In the genomic region with DNA sequence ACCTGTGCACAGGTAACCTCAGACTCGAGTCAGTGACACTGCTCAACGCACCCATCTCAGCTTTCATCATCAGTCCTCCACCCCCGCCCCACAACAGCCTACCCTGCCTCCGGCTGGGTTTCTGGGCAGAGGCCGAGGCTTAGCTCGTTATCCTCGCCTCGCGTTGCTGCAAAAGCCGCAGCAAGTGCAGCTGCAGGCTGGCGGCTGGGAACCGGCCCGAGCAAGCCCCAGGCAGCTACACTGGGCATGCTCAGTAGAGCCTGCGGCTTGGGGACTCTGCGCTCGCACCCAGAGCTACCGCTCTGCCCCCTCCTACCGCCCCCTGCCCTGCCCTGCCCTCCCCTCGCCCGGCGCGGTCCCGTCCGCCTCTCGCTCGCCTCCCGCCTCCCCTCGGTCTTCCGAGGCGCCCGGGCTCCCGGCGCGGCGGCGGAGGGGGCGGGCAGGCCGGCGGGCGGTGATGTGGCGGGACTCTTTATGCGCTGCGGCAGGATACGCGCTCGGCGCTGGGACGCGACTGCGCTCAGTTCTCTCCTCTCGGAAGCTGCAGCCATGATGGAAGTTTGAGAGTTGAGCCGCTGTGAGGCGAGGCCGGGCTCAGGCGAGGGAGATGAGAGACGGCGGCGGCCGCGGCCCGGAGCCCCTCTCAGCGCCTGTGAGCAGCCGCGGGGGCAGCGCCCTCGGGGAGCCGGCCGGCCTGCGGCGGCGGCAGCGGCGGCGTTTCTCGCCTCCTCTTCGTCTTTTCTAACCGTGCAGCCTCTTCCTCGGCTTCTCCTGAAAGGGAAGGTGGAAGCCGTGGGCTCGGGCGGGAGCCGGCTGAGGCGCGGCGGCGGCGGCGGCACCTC, we compare ENCODE assay signal across 1 cellular context.
A peak's percentile ranks its signal among the peaks of the same experiment; 100 is the strongest.
TF ChIP-seq lines count a peak whose summit lies in the region.

A gene with protein sequence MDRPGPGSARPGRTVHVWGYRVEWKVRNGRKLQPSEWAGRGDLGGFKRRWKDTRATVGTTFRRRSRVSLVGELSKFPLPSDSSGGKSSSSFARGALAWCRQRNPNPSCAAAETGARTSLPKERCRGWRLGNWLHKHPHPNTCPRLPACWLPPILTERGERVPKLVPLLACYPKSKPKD (minus strand): TSS at position 432 of the 842 bp plus-strand sequence. CDS start 1,046 bp downstream, outside the sequence.
A gene (plus strand): TSS at position 524 of the 842 bp plus-strand sequence. CDS start 845 bp downstream, outside the sequence.

TF ChIP-seq in HepG2, 621 proteins besides CTCF, POLR2A, EP300 and RAD21 (continued from another document and continues in another):
- TF ChIP-seq, protein P1, sequence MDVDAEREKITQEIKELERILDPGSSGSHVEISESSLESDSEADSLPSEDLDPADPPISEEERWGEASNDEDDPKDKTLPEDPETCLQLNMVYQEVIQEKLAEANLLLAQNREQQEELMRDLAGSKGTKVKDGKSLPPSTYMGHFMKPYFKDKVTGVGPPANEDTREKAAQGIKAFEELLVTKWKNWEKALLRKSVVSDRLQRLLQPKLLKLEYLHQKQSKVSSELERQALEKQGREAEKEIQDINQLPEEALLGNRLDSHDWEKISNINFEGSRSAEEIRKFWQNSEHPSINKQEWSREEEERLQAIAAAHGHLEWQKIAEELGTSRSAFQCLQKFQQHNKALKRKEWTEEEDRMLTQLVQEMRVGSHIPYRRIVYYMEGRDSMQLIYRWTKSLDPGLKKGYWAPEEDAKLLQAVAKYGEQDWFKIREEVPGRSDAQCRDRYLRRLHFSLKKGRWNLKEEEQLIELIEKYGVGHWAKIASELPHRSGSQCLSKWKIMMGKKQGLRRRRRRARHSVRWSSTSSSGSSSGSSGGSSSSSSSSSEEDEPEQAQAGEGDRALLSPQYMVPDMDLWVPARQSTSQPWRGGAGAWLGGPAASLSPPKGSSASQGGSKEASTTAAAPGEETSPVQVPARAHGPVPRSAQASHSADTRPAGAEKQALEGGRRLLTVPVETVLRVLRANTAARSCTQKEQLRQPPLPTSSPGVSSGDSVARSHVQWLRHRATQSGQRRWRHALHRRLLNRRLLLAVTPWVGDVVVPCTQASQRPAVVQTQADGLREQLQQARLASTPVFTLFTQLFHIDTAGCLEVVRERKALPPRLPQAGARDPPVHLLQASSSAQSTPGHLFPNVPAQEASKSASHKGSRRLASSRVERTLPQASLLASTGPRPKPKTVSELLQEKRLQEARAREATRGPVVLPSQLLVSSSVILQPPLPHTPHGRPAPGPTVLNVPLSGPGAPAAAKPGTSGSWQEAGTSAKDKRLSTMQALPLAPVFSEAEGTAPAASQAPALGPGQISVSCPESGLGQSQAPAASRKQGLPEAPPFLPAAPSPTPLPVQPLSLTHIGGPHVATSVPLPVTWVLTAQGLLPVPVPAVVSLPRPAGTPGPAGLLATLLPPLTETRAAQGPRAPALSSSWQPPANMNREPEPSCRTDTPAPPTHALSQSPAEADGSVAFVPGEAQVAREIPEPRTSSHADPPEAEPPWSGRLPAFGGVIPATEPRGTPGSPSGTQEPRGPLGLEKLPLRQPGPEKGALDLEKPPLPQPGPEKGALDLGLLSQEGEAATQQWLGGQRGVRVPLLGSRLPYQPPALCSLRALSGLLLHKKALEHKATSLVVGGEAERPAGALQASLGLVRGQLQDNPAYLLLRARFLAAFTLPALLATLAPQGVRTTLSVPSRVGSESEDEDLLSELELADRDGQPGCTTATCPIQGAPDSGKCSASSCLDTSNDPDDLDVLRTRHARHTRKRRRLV (CRISPR knock-in tag; IDR thresholded peaks at IDR 0.05) = no peak
- TF ChIP-seq, protein P2, sequence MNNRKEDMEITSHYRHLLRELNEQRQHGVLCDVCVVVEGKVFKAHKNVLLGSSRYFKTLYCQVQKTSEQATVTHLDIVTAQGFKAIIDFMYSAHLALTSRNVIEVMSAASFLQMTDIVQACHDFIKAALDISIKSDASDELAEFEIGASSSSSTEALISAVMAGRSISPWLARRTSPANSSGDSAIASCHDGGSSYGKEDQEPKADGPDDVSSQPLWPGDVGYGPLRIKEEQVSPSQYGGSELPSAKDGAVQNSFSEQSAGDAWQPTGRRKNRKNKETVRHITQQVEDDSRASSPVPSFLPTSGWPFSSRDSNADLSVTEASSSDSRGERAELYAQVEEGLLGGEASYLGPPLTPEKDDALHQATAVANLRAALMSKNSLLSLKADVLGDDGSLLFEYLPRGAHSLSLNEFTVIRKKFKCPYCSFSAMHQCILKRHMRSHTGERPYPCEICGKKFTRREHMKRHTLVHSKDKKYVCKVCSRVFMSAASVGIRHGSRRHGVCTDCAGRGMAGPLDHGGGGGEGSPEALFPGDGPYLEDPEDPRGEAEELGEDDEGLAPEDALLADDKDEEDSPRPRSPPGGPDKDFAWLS (CRISPR knock-in tag; IDR thresholded peaks at IDR 0.05; ENCODE audit: borderline replicate concordance) = no peak
- TF ChIP-seq, protein P3, sequence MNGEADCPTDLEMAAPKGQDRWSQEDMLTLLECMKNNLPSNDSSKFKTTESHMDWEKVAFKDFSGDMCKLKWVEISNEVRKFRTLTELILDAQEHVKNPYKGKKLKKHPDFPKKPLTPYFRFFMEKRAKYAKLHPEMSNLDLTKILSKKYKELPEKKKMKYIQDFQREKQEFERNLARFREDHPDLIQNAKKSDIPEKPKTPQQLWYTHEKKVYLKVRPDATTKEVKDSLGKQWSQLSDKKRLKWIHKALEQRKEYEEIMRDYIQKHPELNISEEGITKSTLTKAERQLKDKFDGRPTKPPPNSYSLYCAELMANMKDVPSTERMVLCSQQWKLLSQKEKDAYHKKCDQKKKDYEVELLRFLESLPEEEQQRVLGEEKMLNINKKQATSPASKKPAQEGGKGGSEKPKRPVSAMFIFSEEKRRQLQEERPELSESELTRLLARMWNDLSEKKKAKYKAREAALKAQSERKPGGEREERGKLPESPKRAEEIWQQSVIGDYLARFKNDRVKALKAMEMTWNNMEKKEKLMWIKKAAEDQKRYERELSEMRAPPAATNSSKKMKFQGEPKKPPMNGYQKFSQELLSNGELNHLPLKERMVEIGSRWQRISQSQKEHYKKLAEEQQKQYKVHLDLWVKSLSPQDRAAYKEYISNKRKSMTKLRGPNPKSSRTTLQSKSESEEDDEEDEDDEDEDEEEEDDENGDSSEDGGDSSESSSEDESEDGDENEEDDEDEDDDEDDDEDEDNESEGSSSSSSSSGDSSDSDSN (CRISPR knock-in tag; IDR thresholded peaks at IDR 0.05) = peak; percentile 89
- TF ChIP-seq, protein P4, sequence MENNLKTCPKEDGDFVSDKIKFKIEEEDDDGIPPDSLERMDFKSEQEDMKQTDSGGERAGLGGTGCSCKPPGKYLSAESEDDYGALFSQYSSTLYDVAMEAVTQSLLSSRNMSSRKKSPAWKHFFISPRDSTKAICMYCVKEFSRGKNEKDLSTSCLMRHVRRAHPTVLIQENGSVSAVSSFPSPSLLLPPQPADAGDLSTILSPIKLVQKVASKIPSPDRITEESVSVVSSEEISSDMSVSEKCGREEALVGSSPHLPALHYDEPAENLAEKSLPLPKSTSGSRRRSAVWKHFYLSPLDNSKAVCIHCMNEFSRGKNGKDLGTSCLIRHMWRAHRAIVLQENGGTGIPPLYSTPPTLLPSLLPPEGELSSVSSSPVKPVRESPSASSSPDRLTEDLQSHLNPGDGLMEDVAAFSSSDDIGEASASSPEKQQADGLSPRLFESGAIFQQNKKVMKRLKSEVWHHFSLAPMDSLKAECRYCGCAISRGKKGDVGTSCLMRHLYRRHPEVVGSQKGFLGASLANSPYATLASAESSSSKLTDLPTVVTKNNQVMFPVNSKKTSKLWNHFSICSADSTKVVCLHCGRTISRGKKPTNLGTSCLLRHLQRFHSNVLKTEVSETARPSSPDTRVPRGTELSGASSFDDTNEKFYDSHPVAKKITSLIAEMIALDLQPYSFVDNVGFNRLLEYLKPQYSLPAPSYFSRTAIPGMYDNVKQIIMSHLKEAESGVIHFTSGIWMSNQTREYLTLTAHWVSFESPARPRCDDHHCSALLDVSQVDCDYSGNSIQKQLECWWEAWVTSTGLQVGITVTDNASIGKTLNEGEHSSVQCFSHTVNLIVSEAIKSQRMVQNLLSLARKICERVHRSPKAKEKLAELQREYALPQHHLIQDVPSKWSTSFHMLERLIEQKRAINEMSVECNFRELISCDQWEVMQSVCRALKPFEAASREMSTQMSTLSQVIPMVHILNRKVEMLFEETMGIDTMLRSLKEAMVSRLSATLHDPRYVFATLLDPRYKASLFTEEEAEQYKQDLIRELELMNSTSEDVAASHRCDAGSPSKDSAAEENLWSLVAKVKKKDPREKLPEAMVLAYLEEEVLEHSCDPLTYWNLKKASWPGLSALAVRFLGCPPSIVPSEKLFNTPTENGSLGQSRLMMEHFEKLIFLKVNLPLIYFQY (CRISPR knock-in tag; IDR thresholded peaks at IDR 0.05; ENCODE audit: borderline replicate concordance) = peak; percentile 49; the same call in 1 of the 2 replicates
- TF ChIP-seq, protein P5, sequence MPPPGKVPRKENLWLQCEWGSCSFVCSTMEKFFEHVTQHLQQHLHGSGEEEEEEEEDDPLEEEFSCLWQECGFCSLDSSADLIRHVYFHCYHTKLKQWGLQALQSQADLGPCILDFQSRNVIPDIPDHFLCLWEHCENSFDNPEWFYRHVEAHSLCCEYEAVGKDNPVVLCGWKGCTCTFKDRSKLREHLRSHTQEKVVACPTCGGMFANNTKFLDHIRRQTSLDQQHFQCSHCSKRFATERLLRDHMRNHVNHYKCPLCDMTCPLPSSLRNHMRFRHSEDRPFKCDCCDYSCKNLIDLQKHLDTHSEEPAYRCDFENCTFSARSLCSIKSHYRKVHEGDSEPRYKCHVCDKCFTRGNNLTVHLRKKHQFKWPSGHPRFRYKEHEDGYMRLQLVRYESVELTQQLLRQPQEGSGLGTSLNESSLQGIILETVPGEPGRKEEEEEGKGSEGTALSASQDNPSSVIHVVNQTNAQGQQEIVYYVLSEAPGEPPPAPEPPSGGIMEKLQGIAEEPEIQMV (CRISPR knock-in tag; IDR thresholded peaks at IDR 0.05; ENCODE audit: low read depth) = peak; percentile 61; the same call in 1 of the 2 replicates
- TF ChIP-seq MBD4 (IDR thresholded peaks at IDR 0.05; ENCODE audit: borderline replicate concordance, low read length) (no peak), AGO2 (optimal IDR thresholded peaks at IDR 0.05; ENCODE audit: low read depth, low read length) (no peak), AHR (CRISPR knock-in tag; IDR thresholded peaks at IDR 0.05) (no peak), ZNF7 (CRISPR knock-in tag; IDR thresholded peaks at IDR 0.05) (no peak), ZNF432 (CRISPR knock-in tag; IDR thresholded peaks at IDR 0.05; ENCODE audit: borderline replicate concordance) (no peak), SOX6 (IDR thresholded peaks at IDR 0.05) (no peak), SOX6 (CRISPR knock-in tag; IDR thresholded peaks at IDR 0.05) (peak; percentile 48), NR2F2 (IDR thresholded peaks at IDR 0.05; ENCODE audit: borderline replicate concordance, low read depth) (no peak), ZNF33A (CRISPR knock-in tag; IDR thresholded peaks at IDR 0.05; ENCODE audit: borderline replicate concordance) (no peak), ZNF121 (CRISPR knock-in tag; IDR thresholded peaks at IDR 0.05) (peak; percentile 67; the same call in 1 of the 2 replicates), ZNF382 (CRISPR knock-in tag; IDR thresholded peaks at IDR 0.05; ENCODE audit: borderline replicate concordance) (no peak), ZIK1 (CRISPR knock-in tag; IDR thresholded peaks at IDR 0.05; ENCODE audit: borderline replicate concordance, low read depth) (peak; percentile 88), PRMT3 (CRISPR knock-in tag; IDR thresholded peaks at IDR 0.05; ENCODE audit: borderline replicate concordance, low read depth) (0 out of 2 replicates have a peak, but pooled peaks have one; percentile 31)
- TF ChIP-seq, protein P6, sequence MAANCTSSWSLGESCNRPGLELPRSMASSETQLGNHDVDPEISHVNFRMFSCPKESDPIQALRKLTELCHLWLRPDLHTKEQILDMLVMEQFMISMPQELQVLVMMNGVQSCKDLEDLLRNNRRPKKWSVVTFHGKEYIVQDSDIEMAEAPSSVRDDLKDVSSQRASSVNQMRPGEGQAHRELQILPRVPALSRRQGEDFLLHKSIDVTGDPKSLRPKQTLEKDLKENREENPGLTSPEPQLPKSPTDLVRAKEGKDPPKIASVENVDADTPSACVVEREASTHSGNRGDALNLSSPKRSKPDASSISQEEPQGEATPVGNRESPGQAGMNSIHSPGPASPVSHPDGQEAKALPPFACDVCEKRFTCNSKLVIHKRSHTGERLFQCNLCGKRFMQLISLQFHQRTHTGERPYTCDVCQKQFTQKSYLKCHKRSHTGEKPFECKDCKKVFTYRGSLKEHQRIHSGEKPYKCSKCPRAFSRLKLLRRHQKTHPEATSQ (CRISPR knock-in tag; IDR thresholded peaks at IDR 0.05; ENCODE audit: borderline replicate concordance) = 0 out of 2 replicates have a peak, but pooled peaks have one; percentile 52
- TF ChIP-seq, protein P7, sequence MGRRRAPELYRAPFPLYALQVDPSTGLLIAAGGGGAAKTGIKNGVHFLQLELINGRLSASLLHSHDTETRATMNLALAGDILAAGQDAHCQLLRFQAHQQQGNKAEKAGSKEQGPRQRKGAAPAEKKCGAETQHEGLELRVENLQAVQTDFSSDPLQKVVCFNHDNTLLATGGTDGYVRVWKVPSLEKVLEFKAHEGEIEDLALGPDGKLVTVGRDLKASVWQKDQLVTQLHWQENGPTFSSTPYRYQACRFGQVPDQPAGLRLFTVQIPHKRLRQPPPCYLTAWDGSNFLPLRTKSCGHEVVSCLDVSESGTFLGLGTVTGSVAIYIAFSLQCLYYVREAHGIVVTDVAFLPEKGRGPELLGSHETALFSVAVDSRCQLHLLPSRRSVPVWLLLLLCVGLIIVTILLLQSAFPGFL (CRISPR knock-in tag; IDR thresholded peaks at IDR 0.05) = no peak
- TF ChIP-seq, protein P8, sequence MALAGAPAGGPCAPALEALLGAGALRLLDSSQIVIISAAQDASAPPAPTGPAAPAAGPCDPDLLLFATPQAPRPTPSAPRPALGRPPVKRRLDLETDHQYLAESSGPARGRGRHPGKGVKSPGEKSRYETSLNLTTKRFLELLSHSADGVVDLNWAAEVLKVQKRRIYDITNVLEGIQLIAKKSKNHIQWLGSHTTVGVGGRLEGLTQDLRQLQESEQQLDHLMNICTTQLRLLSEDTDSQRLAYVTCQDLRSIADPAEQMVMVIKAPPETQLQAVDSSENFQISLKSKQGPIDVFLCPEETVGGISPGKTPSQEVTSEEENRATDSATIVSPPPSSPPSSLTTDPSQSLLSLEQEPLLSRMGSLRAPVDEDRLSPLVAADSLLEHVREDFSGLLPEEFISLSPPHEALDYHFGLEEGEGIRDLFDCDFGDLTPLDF (CRISPR knock-in tag; IDR thresholded peaks at IDR 0.05) = no peak
